20 cellular contexts compared by ENCODE assay signal in genomic region chr5:179288101-179288808, GRCh38. TPM values are rescaled to one million over a fixed set of nuclear protein-coding genes. Genes with fewer than 3 reads are reported as not detected.
DNase-seq lines count a peak whose midpoint lies in the region; ATAC-seq and TF ChIP-seq lines count a peak whose summit lies in the region.
"Had no signal": no experiment of that assay in that cellular context is flagged by ENCODE, and none has a peak within 500 bp of the region (broad histone marks: within the 10 kb centered on the region; RNA-seq: fewer than 3 reads in every experiment).

No MANE protein-coding gene starts in this region.

- in situ Hi-C loops in GM13976 (cut with MboI; ENCODE audit: low sequenced_read_pairs, unreplicated experiment) = no loop called here

- no peak overlapping the region for H3K27ac ChIP-seq in spleen
- H3K27ac ChIP-seq: neutrophil had no signal

- H3K9me3 ChIP-seq in spleen = no peaks in the 10 kb centered on the region
- H3K9me3 ChIP-seq: neutrophil had no signal

- H3K36me3 Mint-ChIP-seq in CD14-positive monocyte = no peaks in the 10 kb centered on the region

- no peaks in the 10 kb centered on the region for H3K4me1 Mint-ChIP-seq in CD14-positive monocyte
- H3K4me1 Mint-ChIP-seq: activated T-helper 17 cell treated with anti-CD3 and anti-CD28 coated beads, Interleukin-2, amount 50 U/mL, for 72 hours had no signal

- H3K4me1 ChIP-seq in spleen = peaks cover 0 to 30% (median 0%) of the 10 kb centered on the region in 6 donors

- peaks cover 1 to 6% (median 3%) of the 10 kb centered on the region in 3 donors for H3K27me3 Mint-ChIP-seq in CD14-positive monocyte (ENCODE audit: low read depth in 3 of 3)
- H3K27me3 Mint-ChIP-seq: activated T-helper 17 cell treated with anti-CD3 and anti-CD28 coated beads, Interleukin-2, amount 50 U/mL, for 72 hours; CD4-positive, alpha-beta T cell had no signal

- ATAC-seq in GM21526 (IDR thresholded peaks at IDR 0.05; ENCODE audit: low FRiP score, unreplicated experiment) (no peak), HG03469 (IDR thresholded peaks at IDR 0.05; ENCODE audit: unreplicated experiment) (no peak)
- ATAC-seq: activated T-helper 17 cell treated with anti-CD3 and anti-CD28 coated beads, Interleukin-2, amount 50 U/mL, for 72 hours; left colon; stimulated activated naive CD8-positive, alpha-beta T cell treated with anti-CD3 and anti-CD28 coated beads, Interleukin-15, Interleukin-2, amounts not matched to agents 100 U/mL and 50 U/mL, for 24 hours had no signal

- H3K27me3 ChIP-seq in spleen (replicated peaks in 1 of 7) = no peaks in the 10 kb centered on the region
- H3K27me3 ChIP-seq: neutrophil had no signal

- peaks cover 0 to 4% (median 0%) of the 10 kb centered on the region in 6 donors for H3K36me3 ChIP-seq in spleen
- H3K36me3 ChIP-seq: neutrophil had no signal

- no peak overlapping the region for H3K27ac Mint-ChIP-seq in CD14-positive monocyte
- H3K27ac Mint-ChIP-seq: activated T-helper 17 cell treated with anti-CD3 and anti-CD28 coated beads, Interleukin-2, amount 50 U/mL, for 72 hours; CD4-positive, alpha-beta T cell had no signal

- H3K9me3 Mint-ChIP-seq in CD14-positive monocyte = peaks cover 0 to 6% (median 1%) of the 10 kb centered on the region in 7 donors
- H3K9me3 Mint-ChIP-seq: activated T-helper 17 cell treated with anti-CD3 and anti-CD28 coated beads, Interleukin-2, amount 50 U/mL, for 72 hours; CD4-positive, alpha-beta T cell had no signal

- WGBS in spleen, 5 donors = 77 to 89% (median 81%) methylated on average over 13 to 21 of the region's 21 CpGs

- TF ChIP-seq POLR2A in spleen (IDR thresholded peaks at IDR 0.05) = no peak

- H3K4me3 Mint-ChIP-seq in CD14-positive monocyte = no peak overlapping the region
- H3K4me3 Mint-ChIP-seq: activated T-helper 17 cell treated with anti-CD3 and anti-CD28 coated beads, Interleukin-2, amount 50 U/mL, for 72 hours; CD4-positive, alpha-beta T cell had no signal

- intact Hi-C loops in CD14-positive monocyte (cut with micrococcal nuclease) (no loop called here), spleen (cut with DNase I; ENCODE audit: low total_unique reads) (no loop called here)

- TF ChIP-seq CTCF in CD14-positive monocyte (IDR thresholded peaks at IDR 0.05) (no peak), spleen (IDR thresholded peaks at IDR 0.05 in 8 of 11, conservative IDR thresholded peaks at IDR 0.05 in 3 of 11) (no peak), GM13976 (IDR thresholded peaks at IDR 0.05; ENCODE audit: borderline replicate concordance, control extremely low read depth, extremely low read depth, insufficient read depth, missing control alignments) (no peak)

- no peak overlapping the region for H3K4me3 ChIP-seq in spleen

- DNase-seq in CD14-positive monocyte (ENCODE audit: low spot score) = peak; percentile 17
- DNase-seq in cerebellar nuclear complex (lab: John Stamatoyannopoulos, UW) = peak; percentile 15 to 35
- peak; percentile 73 for DNase-seq in myocyte (ENCODE audit: low read depth)
- DNase-seq in spleen = peak; percentile 39
- no peak for DNase-seq in GM13976 (ENCODE audit: low spot score)
- no peak for DNase-seq in DMS79 (lab: John Stamatoyannopoulos, UW)
- DNase-seq: CD4-positive, alpha-beta T cell; foreskin melanocyte; Karpas-422; left colon; NCI-H1092; NCI-H2029 treated with DMSO at 0.1 percent for 48 hours; NCI-H510A treated with DMSO at 0.1 percent for 48 hours; RPMI8226; stimulated activated naive CD8-positive, alpha-beta T cell treated with anti-CD3 and anti-CD28 coated beads, Interleukin-15, Interleukin-2, amounts not matched to agents 100 U/mL and 50 U/mL, for 24 hours; SW 1271 had no signal

RNA-seq across cellular contexts. Expression of gene ADAMTS2, which starts 57.0 kb away (rescaled TPM):
- under 1 TPM in 1 of 2 donors, not detected in 1; 0.74 TPM for polyA plus RNA-seq in CD14-positive monocyte
- total RNA-seq in myocyte = 25.5 and 31.9 TPM in 2 replicates
- 65.2 TPM for polyA plus RNA-seq in myocyte (2012)
- 100 to 1,000 TPM in 1 of 7 donors, 10 to 100 TPM in 6; 44.0 to 101 (median 64.5) TPM for total RNA-seq in spleen
- 10 to 100 TPM in 1 of 3 donors, 1 to 10 TPM in 2; 4.0 to 16.8 (median 4.4) TPM for polyA plus RNA-seq in spleen
- total RNA-seq: activated T-helper 17 cell treated with anti-CD3 and anti-CD28 coated beads, Interleukin-2, amount 50 U/mL, for 72 hours; CD4-positive, alpha-beta T cell had no signal

Comparison
In these comparisons a context has a peak if more than half of its experiments do, and no peak if none do; other contexts are left out.
1. DNase-seq: peak in CD14-positive monocyte (single experiment), cerebellar nuclear complex (2 of 2), myocyte (single experiment) and spleen (single experiment); none in GM13976 (single experiment) and DMS79 (single experiment).